In genomic region chr4:185425600-185426352, GRCh38 we compare ENCODE assay signal across 1 cellular context.
A peak's percentile ranks its signal among the peaks of the same experiment; 100 is the strongest.
TF ChIP-seq lines count a peak whose summit lies in the region.

UFSP2 (minus strand) TSS chr4:185425964; CDS start chr4:185425868, 96 bp downstream.

TF ChIP-seq in HepG2, 621 proteins besides CTCF, POLR2A, EP300 and RAD21 (continued from another document):
- TF ChIP-seq ARID5B (CRISPR knock-in tag; IDR thresholded peaks at IDR 0.05): no peak; the same call in 1 of the 2 replicates
- no peak for TF ChIP-seq LBX2 (CRISPR knock-in tag; IDR thresholded peaks at IDR 0.05; ENCODE audit: borderline replicate concordance)
- no peak for TF ChIP-seq GPBP1L1 (CRISPR knock-in tag; IDR thresholded peaks at IDR 0.05)
- no peak for TF ChIP-seq ZNF549 (CRISPR knock-in tag; IDR thresholded peaks at IDR 0.05)
- no peak for TF ChIP-seq ZC3H4 (CRISPR knock-in tag; IDR thresholded peaks at IDR 0.05; ENCODE audit: borderline replicate concordance)
- TF ChIP-seq NFYC (CRISPR knock-in tag; IDR thresholded peaks at IDR 0.05): no peak; the same call in 1 of the 2 replicates
- TF ChIP-seq FOXA3 (CRISPR knock-in tag; IDR thresholded peaks at IDR 0.05): peak; percentile 0; the same call in 1 of the 2 replicates
- no peak for TF ChIP-seq ZNF354B (CRISPR knock-in tag; IDR thresholded peaks at IDR 0.05)
- 0 out of 2 replicates have a peak, but pooled peaks have one; percentile 32 for TF ChIP-seq AHR (CRISPR knock-in tag; IDR thresholded peaks at IDR 0.05)
- TF ChIP-seq ESRRA (CRISPR knock-in tag; IDR thresholded peaks at IDR 0.05; ENCODE audit: low read depth): peak; percentile 72
- no peak; the same call in 1 of the 2 replicates for TF ChIP-seq AKNA (CRISPR knock-in tag; IDR thresholded peaks at IDR 0.05; ENCODE audit: borderline replicate concordance)
- TF ChIP-seq ZNF274 (CRISPR knock-in tag; IDR thresholded peaks at IDR 0.05): peak; percentile 10; the same call in 1 of the 2 replicates
- no peak for TF ChIP-seq DBP (CRISPR knock-in tag; IDR thresholded peaks at IDR 0.05; ENCODE audit: not compliant biosample characterization)
- TF ChIP-seq ELF4 (CRISPR knock-in tag; IDR thresholded peaks at IDR 0.05; ENCODE audit: borderline replicate concordance): no peak
- no peak for TF ChIP-seq LCORL (IDR thresholded peaks at IDR 0.05)
- TF ChIP-seq LCORL (CRISPR knock-in tag; IDR thresholded peaks at IDR 0.05): peak; percentile 75
- 0 out of 2 replicates have a peak, but pooled peaks have one; percentile 32 for TF ChIP-seq ZNF224 (CRISPR knock-in tag; IDR thresholded peaks at IDR 0.05)
- no peak for TF ChIP-seq PHF5A (CRISPR knock-in tag; IDR thresholded peaks at IDR 0.05; ENCODE audit: low read depth, unreplicated experiment)
- TF ChIP-seq FOXJ3 (CRISPR knock-in tag; IDR thresholded peaks at IDR 0.05; ENCODE audit: borderline replicate concordance): peak; percentile 86; the same call in 1 of the 2 replicates
- TF ChIP-seq ZNF558 (CRISPR knock-in tag; IDR thresholded peaks at IDR 0.05; ENCODE audit: borderline replicate concordance): peak; percentile 62; the same call in 1 of the 2 replicates
- no peak for TF ChIP-seq CHCHD3 (CRISPR knock-in tag; IDR thresholded peaks at IDR 0.05)
- TF ChIP-seq CEBPZ (IDR thresholded peaks at IDR 0.05; ENCODE audit: low read length): no peak
- TF ChIP-seq POLR2AphosphoS2 (IDR thresholded peaks at IDR 0.05; ENCODE audit: low read depth, low read length): no peak
- peak; percentile 75 for TF ChIP-seq ZNF891 (CRISPR knock-in tag; IDR thresholded peaks at IDR 0.05)
- TF ChIP-seq ZNF720 (CRISPR knock-in tag; IDR thresholded peaks at IDR 0.05): no peak
- TF ChIP-seq XRCC5 (optimal IDR thresholded peaks at IDR 0.05; ENCODE audit: low read length): peak; percentile 49
- TF ChIP-seq ZNF614 (CRISPR knock-in tag; IDR thresholded peaks at IDR 0.05; ENCODE audit: borderline replicate concordance): no peak; the same call in 1 of the 2 replicates
- TF ChIP-seq RFXAP (CRISPR knock-in tag; IDR thresholded peaks at IDR 0.05; ENCODE audit: borderline replicate concordance): peak; percentile 67
- peak; percentile 66; the same call in 1 of the 2 replicates for TF ChIP-seq KLF15 (CRISPR knock-in tag; IDR thresholded peaks at IDR 0.05; ENCODE audit: borderline replicate concordance)
TF ChIP-seq in HepG2: peak in this region for 250.
